1 cellular context compared by ENCODE assay signal in the genomic region with DNA sequence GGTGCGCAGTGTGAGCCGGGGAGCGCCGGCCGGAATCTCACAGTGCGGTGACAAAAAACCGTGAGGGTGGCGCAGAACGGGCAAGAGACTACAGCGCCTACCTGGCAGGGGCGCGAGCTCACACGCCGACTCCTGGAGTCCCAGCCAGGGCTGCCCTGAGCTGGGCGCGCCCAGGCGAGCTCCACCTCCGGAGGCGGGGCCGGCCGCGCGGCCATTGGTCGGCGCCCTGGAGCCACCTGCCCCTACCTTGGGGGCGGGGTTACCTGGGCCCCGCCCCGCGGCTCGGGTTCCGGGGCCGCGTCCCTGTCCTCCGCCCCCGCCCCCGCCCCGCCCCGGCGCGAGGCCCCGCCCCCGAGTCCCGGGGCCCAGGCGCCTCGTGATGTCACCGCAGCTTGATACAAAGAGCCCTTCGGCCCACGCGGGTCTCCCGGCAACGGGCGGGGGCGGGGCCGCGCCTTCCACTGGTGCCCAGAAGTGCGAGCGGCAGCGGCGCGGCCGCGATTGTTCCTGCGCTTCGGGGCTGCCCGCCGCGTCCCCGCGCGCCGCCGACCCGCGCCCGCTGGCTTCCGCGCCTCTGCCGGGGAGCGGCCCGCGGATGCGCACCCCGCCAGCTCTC.
TF ChIP-seq lines count a peak whose summit lies in the region.

No MANE protein-coding gene starts in this region.

TF ChIP-seq in HepG2, 621 proteins besides CTCF, POLR2A, EP300 and RAD21 (continued from another document):
- TF ChIP-seq, protein P1, sequence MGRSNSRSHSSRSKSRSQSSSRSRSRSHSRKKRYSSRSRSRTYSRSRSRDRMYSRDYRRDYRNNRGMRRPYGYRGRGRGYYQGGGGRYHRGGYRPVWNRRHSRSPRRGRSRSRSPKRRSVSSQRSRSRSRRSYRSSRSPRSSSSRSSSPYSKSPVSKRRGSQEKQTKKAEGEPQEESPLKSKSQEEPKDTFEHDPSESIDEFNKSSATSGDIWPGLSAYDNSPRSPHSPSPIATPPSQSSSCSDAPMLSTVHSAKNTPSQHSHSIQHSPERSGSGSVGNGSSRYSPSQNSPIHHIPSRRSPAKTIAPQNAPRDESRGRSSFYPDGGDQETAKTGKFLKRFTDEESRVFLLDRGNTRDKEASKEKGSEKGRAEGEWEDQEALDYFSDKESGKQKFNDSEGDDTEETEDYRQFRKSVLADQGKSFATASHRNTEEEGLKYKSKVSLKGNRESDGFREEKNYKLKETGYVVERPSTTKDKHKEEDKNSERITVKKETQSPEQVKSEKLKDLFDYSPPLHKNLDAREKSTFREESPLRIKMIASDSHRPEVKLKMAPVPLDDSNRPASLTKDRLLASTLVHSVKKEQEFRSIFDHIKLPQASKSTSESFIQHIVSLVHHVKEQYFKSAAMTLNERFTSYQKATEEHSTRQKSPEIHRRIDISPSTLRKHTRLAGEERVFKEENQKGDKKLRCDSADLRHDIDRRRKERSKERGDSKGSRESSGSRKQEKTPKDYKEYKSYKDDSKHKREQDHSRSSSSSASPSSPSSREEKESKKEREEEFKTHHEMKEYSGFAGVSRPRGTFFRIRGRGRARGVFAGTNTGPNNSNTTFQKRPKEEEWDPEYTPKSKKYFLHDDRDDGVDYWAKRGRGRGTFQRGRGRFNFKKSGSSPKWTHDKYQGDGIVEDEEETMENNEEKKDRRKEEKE (IDR thresholded peaks at IDR 0.05), result no peak
- TF ChIP-seq TBL1XR1 (IDR thresholded peaks at IDR 0.05; ENCODE audit: borderline replicate concordance, low read length, partially characterized antibody) (no peak), MIXL1 (CRISPR knock-in tag; IDR thresholded peaks at IDR 0.05) (no peak), TEAD3 (CRISPR knock-in tag; optimal IDR thresholded peaks at IDR 0.05; ENCODE audit: borderline replicate concordance) (no peak), ZNF33B (CRISPR knock-in tag; IDR thresholded peaks at IDR 0.05) (peak; percentile 58; the same call in 1 of the 2 replicates), NR2F2 (IDR thresholded peaks at IDR 0.05; ENCODE audit: borderline replicate concordance, low read depth) (no peak), ZSCAN9 (CRISPR knock-in tag; IDR thresholded peaks at IDR 0.05; ENCODE audit: borderline replicate concordance) (0 out of 2 replicates have a peak, but pooled peaks have one; percentile 42), ZNF772 (CRISPR knock-in tag; IDR thresholded peaks at IDR 0.05) (peak; percentile 69; the same call in 1 of the 2 replicates), ARNT2 (CRISPR knock-in tag; IDR thresholded peaks at IDR 0.05; ENCODE audit: low read depth) (peak; percentile 52), FOXJ3 (CRISPR knock-in tag; IDR thresholded peaks at IDR 0.05; ENCODE audit: borderline replicate concordance) (no peak), IKZF4 (CRISPR knock-in tag; IDR thresholded peaks at IDR 0.05; ENCODE audit: borderline replicate concordance, low read depth, not compliant biosample characterization) (peak; percentile 30), ELF4 (CRISPR knock-in tag; IDR thresholded peaks at IDR 0.05; ENCODE audit: borderline replicate concordance) (no peak), ZNF337 (CRISPR knock-in tag; IDR thresholded peaks at IDR 0.05; ENCODE audit: borderline replicate concordance, low read depth) (no peak), MTA1 (CRISPR knock-in tag; IDR thresholded peaks at IDR 0.05; ENCODE audit: borderline replicate concordance) (peak; percentile 43; the same call in 1 of the 2 replicates), ASH2L (IDR thresholded peaks at IDR 0.05; ENCODE audit: insufficient read length, low read depth, low read length) (peak; percentile 32), KMT2A (CRISPR knock-in tag; IDR thresholded peaks at IDR 0.05) (0 out of 2 replicates have a peak, but pooled peaks have one; percentile 58)
- TF ChIP-seq, protein P2, sequence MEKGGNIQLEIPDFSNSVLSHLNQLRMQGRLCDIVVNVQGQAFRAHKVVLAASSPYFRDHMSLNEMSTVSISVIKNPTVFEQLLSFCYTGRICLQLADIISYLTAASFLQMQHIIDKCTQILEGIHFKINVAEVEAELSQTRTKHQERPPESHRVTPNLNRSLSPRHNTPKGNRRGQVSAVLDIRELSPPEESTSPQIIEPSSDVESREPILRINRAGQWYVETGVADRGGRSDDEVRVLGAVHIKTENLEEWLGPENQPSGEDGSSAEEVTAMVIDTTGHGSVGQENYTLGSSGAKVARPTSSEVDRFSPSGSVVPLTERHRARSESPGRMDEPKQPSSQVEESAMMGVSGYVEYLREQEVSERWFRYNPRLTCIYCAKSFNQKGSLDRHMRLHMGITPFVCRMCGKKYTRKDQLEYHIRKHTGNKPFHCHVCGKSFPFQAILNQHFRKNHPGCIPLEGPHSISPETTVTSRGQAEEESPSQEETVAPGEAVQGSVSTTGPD (CRISPR knock-in tag; IDR thresholded peaks at IDR 0.05), result no peak
- TF ChIP-seq, protein P3, sequence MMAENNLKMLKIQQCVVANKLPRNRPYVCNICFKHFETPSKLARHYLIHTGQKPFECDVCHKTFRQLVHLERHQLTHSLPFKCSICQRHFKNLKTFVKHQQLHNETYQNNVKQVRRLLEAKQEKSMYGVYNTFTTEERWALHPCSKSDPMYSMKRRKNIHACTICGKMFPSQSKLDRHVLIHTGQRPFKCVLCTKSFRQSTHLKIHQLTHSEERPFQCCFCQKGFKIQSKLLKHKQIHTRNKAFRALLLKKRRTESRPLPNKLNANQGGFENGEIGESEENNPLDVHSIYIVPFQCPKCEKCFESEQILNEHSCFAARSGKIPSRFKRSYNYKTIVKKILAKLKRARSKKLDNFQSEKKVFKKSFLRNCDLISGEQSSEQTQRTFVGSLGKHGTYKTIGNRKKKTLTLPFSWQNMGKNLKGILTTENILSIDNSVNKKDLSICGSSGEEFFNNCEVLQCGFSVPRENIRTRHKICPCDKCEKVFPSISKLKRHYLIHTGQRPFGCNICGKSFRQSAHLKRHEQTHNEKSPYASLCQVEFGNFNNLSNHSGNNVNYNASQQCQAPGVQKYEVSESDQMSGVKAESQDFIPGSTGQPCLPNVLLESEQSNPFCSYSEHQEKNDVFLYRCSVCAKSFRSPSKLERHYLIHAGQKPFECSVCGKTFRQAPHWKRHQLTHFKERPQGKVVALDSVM (CRISPR knock-in tag; IDR thresholded peaks at IDR 0.05), result no peak
- TF ChIP-seq, protein P4, sequence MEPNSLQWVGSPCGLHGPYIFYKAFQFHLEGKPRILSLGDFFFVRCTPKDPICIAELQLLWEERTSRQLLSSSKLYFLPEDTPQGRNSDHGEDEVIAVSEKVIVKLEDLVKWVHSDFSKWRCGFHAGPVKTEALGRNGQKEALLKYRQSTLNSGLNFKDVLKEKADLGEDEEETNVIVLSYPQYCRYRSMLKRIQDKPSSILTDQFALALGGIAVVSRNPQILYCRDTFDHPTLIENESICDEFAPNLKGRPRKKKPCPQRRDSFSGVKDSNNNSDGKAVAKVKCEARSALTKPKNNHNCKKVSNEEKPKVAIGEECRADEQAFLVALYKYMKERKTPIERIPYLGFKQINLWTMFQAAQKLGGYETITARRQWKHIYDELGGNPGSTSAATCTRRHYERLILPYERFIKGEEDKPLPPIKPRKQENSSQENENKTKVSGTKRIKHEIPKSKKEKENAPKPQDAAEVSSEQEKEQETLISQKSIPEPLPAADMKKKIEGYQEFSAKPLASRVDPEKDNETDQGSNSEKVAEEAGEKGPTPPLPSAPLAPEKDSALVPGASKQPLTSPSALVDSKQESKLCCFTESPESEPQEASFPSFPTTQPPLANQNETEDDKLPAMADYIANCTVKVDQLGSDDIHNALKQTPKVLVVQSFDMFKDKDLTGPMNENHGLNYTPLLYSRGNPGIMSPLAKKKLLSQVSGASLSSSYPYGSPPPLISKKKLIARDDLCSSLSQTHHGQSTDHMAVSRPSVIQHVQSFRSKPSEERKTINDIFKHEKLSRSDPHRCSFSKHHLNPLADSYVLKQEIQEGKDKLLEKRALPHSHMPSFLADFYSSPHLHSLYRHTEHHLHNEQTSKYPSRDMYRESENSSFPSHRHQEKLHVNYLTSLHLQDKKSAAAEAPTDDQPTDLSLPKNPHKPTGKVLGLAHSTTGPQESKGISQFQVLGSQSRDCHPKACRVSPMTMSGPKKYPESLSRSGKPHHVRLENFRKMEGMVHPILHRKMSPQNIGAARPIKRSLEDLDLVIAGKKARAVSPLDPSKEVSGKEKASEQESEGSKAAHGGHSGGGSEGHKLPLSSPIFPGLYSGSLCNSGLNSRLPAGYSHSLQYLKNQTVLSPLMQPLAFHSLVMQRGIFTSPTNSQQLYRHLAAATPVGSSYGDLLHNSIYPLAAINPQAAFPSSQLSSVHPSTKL (CRISPR knock-in tag; IDR thresholded peaks at IDR 0.05), result peak; percentile 44
- TF ChIP-seq, protein P5, sequence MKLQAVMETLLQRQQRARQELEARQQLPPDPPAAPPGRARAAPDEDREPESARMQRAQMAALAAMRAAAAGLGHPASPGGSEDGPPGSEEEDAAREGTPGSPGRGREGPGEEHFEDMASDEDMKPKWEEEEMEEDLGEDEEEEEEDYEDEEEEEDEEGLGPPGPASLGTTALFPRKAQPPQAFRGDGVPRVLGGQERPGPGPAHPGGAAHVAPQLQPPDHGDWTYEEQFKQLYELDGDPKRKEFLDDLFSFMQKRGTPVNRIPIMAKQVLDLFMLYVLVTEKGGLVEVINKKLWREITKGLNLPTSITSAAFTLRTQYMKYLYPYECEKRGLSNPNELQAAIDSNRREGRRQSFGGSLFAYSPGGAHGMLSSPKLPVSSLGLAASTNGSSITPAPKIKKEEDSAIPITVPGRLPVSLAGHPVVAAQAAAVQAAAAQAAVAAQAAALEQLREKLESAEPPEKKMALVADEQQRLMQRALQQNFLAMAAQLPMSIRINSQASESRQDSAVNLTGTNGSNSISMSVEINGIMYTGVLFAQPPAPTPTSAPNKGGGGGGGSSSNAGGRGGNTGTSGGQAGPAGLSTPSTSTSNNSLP (IDR thresholded peaks at IDR 0.05; ENCODE audit: low read depth, low read length), result no peak
- TF ChIP-seq, protein P6, sequence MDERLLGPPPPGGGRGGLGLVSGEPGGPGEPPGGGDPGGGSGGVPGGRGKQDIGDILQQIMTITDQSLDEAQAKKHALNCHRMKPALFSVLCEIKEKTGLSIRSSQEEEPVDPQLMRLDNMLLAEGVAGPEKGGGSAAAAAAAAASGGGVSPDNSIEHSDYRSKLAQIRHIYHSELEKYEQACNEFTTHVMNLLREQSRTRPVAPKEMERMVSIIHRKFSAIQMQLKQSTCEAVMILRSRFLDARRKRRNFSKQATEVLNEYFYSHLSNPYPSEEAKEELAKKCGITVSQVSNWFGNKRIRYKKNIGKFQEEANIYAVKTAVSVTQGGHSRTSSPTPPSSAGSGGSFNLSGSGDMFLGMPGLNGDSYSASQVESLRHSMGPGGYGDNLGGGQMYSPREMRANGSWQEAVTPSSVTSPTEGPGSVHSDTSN (CRISPR knock-in tag; IDR thresholded peaks at IDR 0.05), result no peak
- TF ChIP-seq, protein P7, sequence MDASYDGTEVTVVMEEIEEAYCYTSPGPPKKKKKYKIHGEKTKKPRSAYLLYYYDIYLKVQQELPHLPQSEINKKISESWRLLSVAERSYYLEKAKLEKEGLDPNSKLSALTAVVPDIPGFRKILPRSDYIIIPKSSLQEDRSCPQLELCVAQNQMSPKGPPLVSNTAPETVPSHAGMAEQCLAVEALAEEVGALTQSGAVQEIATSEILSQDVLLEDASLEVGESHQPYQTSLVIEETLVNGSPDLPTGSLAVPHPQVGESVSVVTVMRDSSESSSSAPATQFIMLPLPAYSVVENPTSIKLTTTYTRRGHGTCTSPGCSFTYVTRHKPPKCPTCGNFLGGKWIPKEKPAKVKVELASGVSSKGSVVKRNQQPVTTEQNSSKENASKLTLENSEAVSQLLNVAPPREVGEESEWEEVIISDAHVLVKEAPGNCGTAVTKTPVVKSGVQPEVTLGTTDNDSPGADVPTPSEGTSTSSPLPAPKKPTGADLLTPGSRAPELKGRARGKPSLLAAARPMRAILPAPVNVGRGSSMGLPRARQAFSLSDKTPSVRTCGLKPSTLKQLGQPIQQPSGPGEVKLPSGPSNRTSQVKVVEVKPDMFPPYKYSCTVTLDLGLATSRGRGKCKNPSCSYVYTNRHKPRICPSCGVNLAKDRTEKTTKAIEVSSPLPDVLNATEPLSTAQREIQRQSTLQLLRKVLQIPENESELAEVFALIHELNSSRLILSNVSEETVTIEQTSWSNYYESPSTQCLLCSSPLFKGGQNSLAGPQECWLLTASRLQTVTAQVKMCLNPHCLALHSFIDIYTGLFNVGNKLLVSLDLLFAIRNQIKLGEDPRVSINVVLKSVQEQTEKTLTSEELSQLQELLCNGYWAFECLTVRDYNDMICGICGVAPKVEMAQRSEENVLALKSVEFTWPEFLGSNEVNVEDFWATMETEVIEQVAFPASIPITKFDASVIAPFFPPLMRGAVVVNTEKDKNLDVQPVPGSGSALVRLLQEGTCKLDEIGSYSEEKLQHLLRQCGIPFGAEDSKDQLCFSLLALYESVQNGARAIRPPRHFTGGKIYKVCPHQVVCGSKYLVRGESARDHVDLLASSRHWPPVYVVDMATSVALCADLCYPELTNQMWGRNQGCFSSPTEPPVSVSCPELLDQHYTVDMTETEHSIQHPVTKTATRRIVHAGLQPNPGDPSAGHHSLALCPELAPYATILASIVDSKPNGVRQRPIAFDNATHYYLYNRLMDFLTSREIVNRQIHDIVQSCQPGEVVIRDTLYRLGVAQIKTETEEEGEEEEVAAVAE (CRISPR knock-in tag; IDR thresholded peaks at IDR 0.05; ENCODE audit: borderline replicate concordance), result no peak
- TF ChIP-seq, protein P8, sequence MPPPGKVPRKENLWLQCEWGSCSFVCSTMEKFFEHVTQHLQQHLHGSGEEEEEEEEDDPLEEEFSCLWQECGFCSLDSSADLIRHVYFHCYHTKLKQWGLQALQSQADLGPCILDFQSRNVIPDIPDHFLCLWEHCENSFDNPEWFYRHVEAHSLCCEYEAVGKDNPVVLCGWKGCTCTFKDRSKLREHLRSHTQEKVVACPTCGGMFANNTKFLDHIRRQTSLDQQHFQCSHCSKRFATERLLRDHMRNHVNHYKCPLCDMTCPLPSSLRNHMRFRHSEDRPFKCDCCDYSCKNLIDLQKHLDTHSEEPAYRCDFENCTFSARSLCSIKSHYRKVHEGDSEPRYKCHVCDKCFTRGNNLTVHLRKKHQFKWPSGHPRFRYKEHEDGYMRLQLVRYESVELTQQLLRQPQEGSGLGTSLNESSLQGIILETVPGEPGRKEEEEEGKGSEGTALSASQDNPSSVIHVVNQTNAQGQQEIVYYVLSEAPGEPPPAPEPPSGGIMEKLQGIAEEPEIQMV (CRISPR knock-in tag; IDR thresholded peaks at IDR 0.05; ENCODE audit: low read depth), result 0 out of 2 replicates have a peak, but pooled peaks have one; percentile 48
